1 cellular context compared by ENCODE assay signal in genomic region chr3:45112939-45113338, GRCh38.
TF ChIP-seq lines count a peak whose summit lies in the region.

No MANE protein-coding gene starts in this region.

TF ChIP-seq in K562, 482 proteins besides CTCF, POLR2A, EP300 and RAD21 (continued from another document):
- no peak for TF ChIP-seq ZNF518B (CRISPR knock-in tag; IDR thresholded peaks at IDR 0.05)
- TF ChIP-seq BACH1 (tag; IDR thresholded peaks at IDR 0.05), result 0 out of 2 replicates have a peak, but pooled peaks have one; percentile 30
- no peak for TF ChIP-seq POLR3A (IDR thresholded peaks at IDR 0.05; ENCODE audit: borderline replicate concordance, extremely low read depth, insufficient read depth, insufficient read length)
- TF ChIP-seq BRF1 (IDR thresholded peaks at IDR 0.05; ENCODE audit: borderline replicate concordance, extremely low read depth, insufficient read length), result no peak
- TF ChIP-seq CEBPB (tag; IDR thresholded peaks at IDR 0.05), result peak; percentile 62; the same call in 1 of the 2 replicates
- TF ChIP-seq HDAC3 (IDR thresholded peaks at IDR 0.05; ENCODE audit: borderline replicate concordance, partially characterized antibody), result no peak
- TF ChIP-seq CREB3 (tag; conservative IDR thresholded peaks at IDR 0.05; ENCODE audit: low read depth), result no peak
- TF ChIP-seq CHD1 (IDR thresholded peaks at IDR 0.05; ENCODE audit: low read length), result no peak
- TF ChIP-seq ESRRB (CRISPR knock-in tag; IDR thresholded peaks at IDR 0.05; ENCODE audit: borderline replicate concordance), result no peak
- no peak for TF ChIP-seq NR2C2 (CRISPR knock-in tag; IDR thresholded peaks at IDR 0.05)
- peak; percentile 38; the same call in 1 of the 2 replicates for TF ChIP-seq NR2C2 (tag; IDR thresholded peaks at IDR 0.05)
- TF ChIP-seq BRD4 (IDR thresholded peaks at IDR 0.05), result no peak
- no peak for TF ChIP-seq USF1 (CRISPR knock-in tag; IDR thresholded peaks at IDR 0.05)
- 0 out of 2 replicates have a peak, but pooled peaks have one; percentile 2 for TF ChIP-seq TEAD4 (IDR thresholded peaks at IDR 0.05; ENCODE audit: low read length)
- TF ChIP-seq TEAD4 (CRISPR knock-in tag; IDR thresholded peaks at IDR 0.05; ENCODE audit: borderline replicate concordance), result no peak
